In the genomic region with DNA sequence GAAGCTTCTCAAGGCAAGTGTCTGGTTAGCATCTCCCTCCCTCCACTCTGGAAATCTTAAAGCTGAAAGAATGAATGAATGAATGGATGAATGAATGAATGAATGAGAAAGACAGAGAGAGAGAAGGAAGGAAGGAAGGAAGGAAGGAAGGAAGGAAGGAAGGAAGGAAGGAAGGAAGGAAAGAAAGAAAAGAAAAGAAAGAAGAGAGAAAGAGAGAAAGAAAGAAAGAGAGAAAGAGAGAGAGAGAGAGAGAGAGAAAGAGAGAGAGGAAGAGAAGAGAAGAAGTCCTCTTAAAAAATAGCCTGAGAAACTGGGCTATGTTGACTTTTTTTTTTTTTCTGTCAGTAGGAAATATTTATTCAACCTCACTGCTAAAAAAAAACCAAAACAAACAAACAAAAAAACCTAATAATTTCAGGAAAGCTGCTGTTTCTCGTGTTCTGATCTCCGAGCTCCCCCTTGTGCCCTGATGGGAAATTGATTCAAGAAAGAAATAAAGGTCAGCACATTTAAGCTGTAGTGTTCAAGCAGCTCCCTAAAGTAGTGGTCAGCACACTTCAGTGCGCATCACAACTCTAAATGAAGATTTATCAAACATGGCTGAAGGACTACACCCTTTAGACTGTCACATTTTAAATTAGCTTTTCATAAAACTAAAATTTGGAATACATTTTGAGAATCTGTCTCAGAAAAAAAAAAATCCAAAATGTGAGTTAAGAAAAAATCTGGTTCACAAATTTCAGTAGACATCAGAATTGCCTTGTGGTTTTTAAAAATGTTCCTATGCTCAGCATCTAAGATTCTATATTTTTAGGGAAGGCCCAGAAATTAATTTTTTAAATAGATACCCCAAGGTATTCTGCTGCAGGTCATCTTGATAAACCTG, we compare ENCODE assay signal across 9 cellular contexts.
DNase-seq lines count a peak whose midpoint lies in the region; ATAC-seq, FAIRE-seq and TF ChIP-seq lines count a peak whose summit lies in the region.
"Had no signal": no experiment of that assay in that cellular context is flagged by ENCODE, and none has a peak within 500 bp of the region (broad histone marks: within the 10 kb centered on the region; RNA-seq: fewer than 3 reads in every experiment).

No MANE protein-coding gene starts in this region.

- 31% methylated on average over 3 of the region's 3 CpGs for WGBS in suprapubic skin

- H3K36me3 ChIP-seq in suprapubic skin = no peaks in the 10 kb centered on the region

- H3K27me3 ChIP-seq in suprapubic skin = no peaks in the 10 kb centered on the region

- no peak for TF ChIP-seq POLR2A in GM12892 (IDR thresholded peaks at IDR 0.05; ENCODE audit: low read depth, low read length)
- no peak for TF ChIP-seq POLR2A in suprapubic skin (IDR thresholded peaks at IDR 0.05)

- DNase-seq in AG04449 (ENCODE audit: low read depth, low spot score) (no peak), GM04504 (ENCODE audit: low read depth) (peak; percentile 11), SW480 (ENCODE audit: low spot score) (peak; percentile 63), iris pigment epithelial cell (ENCODE audit: low read depth) (peak; percentile 41), GM12892 (ENCODE audit: insufficient read length) (no peak), suprapubic skin (ENCODE audit: low spot score in 2 of 2) (no peak), T-helper 17 cell (no peak)

- H3K4me1 Mint-ChIP-seq in T-helper 17 cell = peaks cover 4% of the 10 kb centered on the region

- H3K27ac Mint-ChIP-seq in T-helper 17 cell = no peak overlapping the region

- H3K27me3 Mint-ChIP-seq in T-helper 17 cell = no peaks in the 10 kb centered on the region

- POLR2A ChIA-PET in AG04449 (lab: Yijun Ruan, JAX) = no interaction called here

- TF ChIP-seq CTCF in AG04449 (IDR thresholded peaks at IDR 0.05; ENCODE audit: insufficient read depth, low read length, missing control alignments) (peak; percentile 53), suprapubic skin (IDR thresholded peaks at IDR 0.05) (no peak)

- H3K27ac ChIP-seq in suprapubic skin = no peak overlapping the region
- H3K27ac ChIP-seq: epithelial cell of prostate had no signal

- peak; percentile 48 for ATAC-seq in HG03565 (IDR thresholded peaks at IDR 0.05; ENCODE audit: unreplicated experiment)
- no peak for ATAC-seq in T-helper 17 cell

- H3K4me3 Mint-ChIP-seq in T-helper 17 cell = no peak overlapping the region

- CTCF ChIA-PET in AG04449 (lab: Yijun Ruan, JAX) = interaction anchor here (0.7 to 2.9 kb wide), 12 partner anchors 9 to 1864 kb away, joined by 3 to 17 read pairs (median 4); no protein-coding TSS in a partner anchor

- no peaks in the 10 kb centered on the region for H3K4me1 ChIP-seq in suprapubic skin

- no peak for TF ChIP-seq EP300 in suprapubic skin (IDR thresholded peaks at IDR 0.05)

- H3K4me3 ChIP-seq in AG04449 (ENCODE audit: low read depth, low read length) = no peak overlapping the region
- no peak overlapping the region for H3K4me3 ChIP-seq in suprapubic skin

- no peaks in the 10 kb centered on the region for H3K9me3 ChIP-seq in suprapubic skin
- H3K9me3 ChIP-seq in T-helper 17 cell (ENCODE audit: control insufficient read depth, low read length, poor library complexity, severe bottlenecking) = no peaks in the 10 kb centered on the region

- no peak for FAIRE-seq in GM12892 (lab: Jason Lieb, UNC)

- H3K36me3 Mint-ChIP-seq in T-helper 17 cell (ENCODE audit: low read depth) = no peaks in the 10 kb centered on the region

Comparison
In these comparisons a context has a peak if more than half of its experiments do, and no peak if none do; other contexts are left out.
1. DNase-seq: peak in GM04504 (single experiment), SW480 (single experiment) and iris pigment epithelial cell (single experiment); none in AG04449 (single experiment), GM12892 (single experiment), suprapubic skin (0 of 2) and T-helper 17 cell (0 of 3).